Comparison of ENCODE assay signal across 10 cellular contexts in the genomic region with DNA sequence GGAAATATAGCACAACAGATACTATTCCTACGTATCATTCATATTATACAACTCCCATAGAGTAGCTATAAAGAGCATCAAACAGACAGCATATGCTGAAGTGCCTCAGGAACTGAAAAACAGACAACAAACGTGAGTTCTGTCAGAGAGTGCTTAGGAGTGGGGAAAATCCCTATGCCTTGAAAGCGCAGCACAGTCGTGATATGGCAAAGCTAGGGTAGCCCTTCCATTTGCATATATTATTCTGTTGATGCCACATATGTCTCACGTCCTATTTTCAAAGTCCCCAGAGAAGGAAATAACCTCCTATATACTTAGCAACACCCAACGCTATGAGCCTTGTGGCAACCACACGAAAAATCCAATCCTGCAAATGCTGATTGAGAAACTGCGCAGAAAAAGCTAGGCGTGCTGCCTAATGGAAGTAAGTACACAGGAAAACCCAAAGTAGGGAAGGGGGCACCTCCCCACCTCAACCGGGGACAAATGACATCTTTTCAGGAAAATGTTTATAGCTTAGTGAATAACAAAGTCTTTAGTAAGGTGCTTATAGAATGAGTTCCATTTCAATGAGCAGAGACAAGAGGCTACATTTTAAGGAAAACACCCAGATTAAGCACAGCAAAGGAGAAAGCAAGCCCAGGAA.
DNase-seq lines count a peak whose midpoint lies in the region; ATAC-seq and TF ChIP-seq lines count a peak whose summit lies in the region.
"Had no signal": no experiment of that assay in that cellular context is flagged by ENCODE, and none has a peak within 500 bp of the region (broad histone marks: within the 10 kb centered on the region; RNA-seq: fewer than 3 reads in every experiment).

No MANE protein-coding gene starts in this region.

- H3K4me1 Mint-ChIP-seq in glutamatergic neuron (ENCODE audit: low read depth, unreplicated experiment), result peaks cover 9% of the 10 kb centered on the region
- H3K4me1 Mint-ChIP-seq: CD4-positive, alpha-beta memory T cell had no signal

- no peaks in the 10 kb centered on the region for H3K36me3 Mint-ChIP-seq in glutamatergic neuron (ENCODE audit: unreplicated experiment)
- H3K36me3 Mint-ChIP-seq: CD4-positive, alpha-beta memory T cell had no signal

- in situ Hi-C loops in GM13976 (cut with MboI; ENCODE audit: low sequenced_read_pairs, unreplicated experiment), result no loop called here

- DNase-seq in glutamatergic neuron (no peak), NCI-H774 (lab: John Stamatoyannopoulos, UW) (no peak), germinal center (ENCODE audit: low spot score) (no peak), GM13976 (ENCODE audit: low spot score) (no peak)
- DNase-seq: CD4-positive, alpha-beta memory T cell; heart left ventricle; testis had no signal

- H3K4me3 Mint-ChIP-seq in glutamatergic neuron (ENCODE audit: unreplicated experiment), result no peak overlapping the region
- H3K4me3 Mint-ChIP-seq: CD4-positive, alpha-beta memory T cell had no signal

- peak overlapping the region; percentile 15 for H3K27ac Mint-ChIP-seq in glutamatergic neuron (ENCODE audit: unreplicated experiment)
- H3K27ac Mint-ChIP-seq: CD4-positive, alpha-beta memory T cell had no signal

- ATAC-seq in GM18870 (IDR thresholded peaks at IDR 0.05; ENCODE audit: unreplicated experiment) (peak; percentile 72), GM21528 (IDR thresholded peaks at IDR 0.05; ENCODE audit: low FRiP score, unreplicated experiment) (peak; percentile 61), HG03060 (IDR thresholded peaks at IDR 0.05; ENCODE audit: low read depth, unreplicated experiment) (peak; percentile 72)
- ATAC-seq: heart left ventricle had no signal

- H3K27me3 Mint-ChIP-seq in glutamatergic neuron (ENCODE audit: unreplicated experiment), result peaks cover 1% of the 10 kb centered on the region

- peaks cover 2% of the 10 kb centered on the region for H3K9me3 Mint-ChIP-seq in glutamatergic neuron (ENCODE audit: unreplicated experiment)

- TF ChIP-seq CTCF in glutamatergic neuron (IDR thresholded peaks at IDR 0.05; ENCODE audit: partially characterized antibody, unreplicated experiment) (no peak), GM13976 (IDR thresholded peaks at IDR 0.05; ENCODE audit: borderline replicate concordance, control extremely low read depth, extremely low read depth, insufficient read depth, missing control alignments) (no peak)
